In genomic region chr1:234154320-234155251, GRCh38 we compare ENCODE assay signal across 8 cellular contexts.
A peak's percentile ranks its signal among the peaks of the same experiment; 100 is the strongest.
DNase-seq lines count a peak whose midpoint lies in the region; ATAC-seq and TF ChIP-seq lines count a peak whose summit lies in the region.

No MANE protein-coding gene starts in this region.

- POLR2A ChIA-PET in BJ (lab: Charles Lee), result no interaction called here

- no peaks in the 10 kb centered on the region for H3K36me3 Mint-ChIP-seq in endothelial cell (ENCODE audit: low read depth, unreplicated experiment)

- H3K27me3 ChIP-seq in BJ (ENCODE audit: control insufficient read depth, insufficient read depth, low read length), result no peaks in the 10 kb centered on the region

- no peaks in the 10 kb centered on the region for H3K36me3 ChIP-seq in BJ (ENCODE audit: control insufficient read depth, insufficient read depth, low read length)

- CTCF ChIA-PET in BJ (lab: Yijun Ruan, JAX), result interaction anchor here (1.0 to 1.1 kb wide), 2 partner anchors 17 to 155 kb away, joined by 4 to 5 read pairs; no protein-coding TSS in a partner anchor

- peaks cover 1% of the 10 kb centered on the region for H3K27me3 Mint-ChIP-seq in endothelial cell (ENCODE audit: unreplicated experiment)

- TF ChIP-seq CTCF in BJ (IDR thresholded peaks at IDR 0.05; ENCODE audit: insufficient read depth, low read depth, low read length), result peak; percentile 70
- peak; percentile 97 for TF ChIP-seq CTCF in endothelial cell (IDR thresholded peaks at IDR 0.05; ENCODE audit: unreplicated experiment)

- H3K4me3 ChIP-seq in BJ (ENCODE audit: low read depth, low read length), result no peak overlapping the region

- peaks cover 4% of the 10 kb centered on the region for H3K4me1 Mint-ChIP-seq in endothelial cell (ENCODE audit: unreplicated experiment)

- H3K27ac Mint-ChIP-seq in endothelial cell (ENCODE audit: unreplicated experiment), result no peak overlapping the region

- no peak overlapping the region for H3K4me3 Mint-ChIP-seq in endothelial cell (ENCODE audit: unreplicated experiment)

- ATAC-seq in GM18502 (IDR thresholded peaks at IDR 0.05; ENCODE audit: poor library complexity, unreplicated experiment) (peak; percentile 48), GM19324 (IDR thresholded peaks at IDR 0.05; ENCODE audit: low FRiP score, unreplicated experiment) (no peak)

- H3K9me3 Mint-ChIP-seq in endothelial cell (ENCODE audit: unreplicated experiment), result no peaks in the 10 kb centered on the region

- DNase-seq in BJ (ENCODE audit: low read depth) (peak; percentile 9), MV-4-11 (lab: John Stamatoyannopoulos, UW) (peak; percentile 48), RPMI8226 (peak; percentile 66), endothelial cell (ENCODE audit: low spot score) (peak; percentile 44), myocyte (ENCODE audit: low read depth) (peak; percentile 62)
- DNase-seq in NK-92 treated with Interleukin-12 subunit alpha and Interleukin-12 subunit beta, amount 100 ng/mL, for 24 hours (lab: John Stamatoyannopoulos, UW), result no peak
